ENCODE assay signal across 1 cellular context in the genomic region with DNA sequence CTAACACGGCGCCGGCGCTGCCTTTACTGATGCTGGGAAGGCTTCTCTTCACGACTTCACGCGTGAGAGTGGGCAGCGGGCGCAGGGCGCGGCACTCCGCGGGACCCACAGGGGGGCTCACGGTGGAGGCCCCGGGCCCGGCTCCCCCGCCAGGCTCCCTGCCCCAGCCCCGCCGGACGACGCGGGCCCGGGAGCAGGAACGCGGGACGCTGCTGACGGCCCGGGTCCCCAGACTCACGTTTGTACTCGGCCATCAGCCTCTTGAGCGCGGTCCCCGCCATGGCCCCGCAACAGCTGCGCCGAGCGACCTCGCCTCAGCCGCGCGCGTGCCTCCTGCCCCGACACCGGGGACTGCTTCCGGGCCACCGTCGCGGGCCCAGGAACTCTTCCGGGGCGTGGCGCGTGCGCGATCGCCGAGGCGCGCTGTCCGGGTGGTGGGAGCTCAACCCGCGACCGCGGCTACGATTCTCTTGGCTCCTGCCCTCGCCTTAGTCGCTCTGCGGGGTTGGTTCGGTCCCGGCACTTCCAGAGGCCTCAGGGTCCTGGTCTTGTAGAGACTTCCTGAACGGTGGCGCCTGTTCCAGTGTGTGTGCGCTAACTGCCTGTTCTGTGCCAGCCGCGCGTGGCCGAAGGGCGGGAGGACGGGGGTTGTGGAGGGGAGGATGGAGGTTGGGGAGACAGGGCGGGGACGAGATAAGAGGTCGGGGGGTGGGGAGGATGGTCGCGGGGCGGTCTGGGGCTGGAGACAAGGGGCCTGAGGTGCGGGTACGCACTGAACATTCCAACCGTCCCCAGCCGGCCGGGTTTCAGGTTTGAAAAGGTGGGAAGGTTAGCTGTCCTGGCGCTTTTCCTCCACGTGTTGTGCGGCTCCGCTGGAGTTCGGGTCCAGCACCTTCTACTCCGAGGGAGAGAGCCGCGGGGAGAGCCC.
TF ChIP-seq lines count a peak whose summit lies in the region.

A gene with protein sequence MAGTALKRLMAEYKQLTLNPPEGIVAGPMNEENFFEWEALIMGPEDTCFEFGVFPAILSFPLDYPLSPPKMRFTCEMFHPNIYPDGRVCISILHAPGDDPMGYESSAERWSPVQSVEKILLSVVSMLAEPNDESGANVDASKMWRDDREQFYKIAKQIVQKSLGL (minus strand): TSS at position 353 of the 928 bp plus-strand sequence. CDS start 72 bp downstream, at position 281.

TF ChIP-seq in HepG2, 621 proteins besides CTCF, POLR2A, EP300 and RAD21 (continued from another document and continues in another):
- TF ChIP-seq, protein P1, sequence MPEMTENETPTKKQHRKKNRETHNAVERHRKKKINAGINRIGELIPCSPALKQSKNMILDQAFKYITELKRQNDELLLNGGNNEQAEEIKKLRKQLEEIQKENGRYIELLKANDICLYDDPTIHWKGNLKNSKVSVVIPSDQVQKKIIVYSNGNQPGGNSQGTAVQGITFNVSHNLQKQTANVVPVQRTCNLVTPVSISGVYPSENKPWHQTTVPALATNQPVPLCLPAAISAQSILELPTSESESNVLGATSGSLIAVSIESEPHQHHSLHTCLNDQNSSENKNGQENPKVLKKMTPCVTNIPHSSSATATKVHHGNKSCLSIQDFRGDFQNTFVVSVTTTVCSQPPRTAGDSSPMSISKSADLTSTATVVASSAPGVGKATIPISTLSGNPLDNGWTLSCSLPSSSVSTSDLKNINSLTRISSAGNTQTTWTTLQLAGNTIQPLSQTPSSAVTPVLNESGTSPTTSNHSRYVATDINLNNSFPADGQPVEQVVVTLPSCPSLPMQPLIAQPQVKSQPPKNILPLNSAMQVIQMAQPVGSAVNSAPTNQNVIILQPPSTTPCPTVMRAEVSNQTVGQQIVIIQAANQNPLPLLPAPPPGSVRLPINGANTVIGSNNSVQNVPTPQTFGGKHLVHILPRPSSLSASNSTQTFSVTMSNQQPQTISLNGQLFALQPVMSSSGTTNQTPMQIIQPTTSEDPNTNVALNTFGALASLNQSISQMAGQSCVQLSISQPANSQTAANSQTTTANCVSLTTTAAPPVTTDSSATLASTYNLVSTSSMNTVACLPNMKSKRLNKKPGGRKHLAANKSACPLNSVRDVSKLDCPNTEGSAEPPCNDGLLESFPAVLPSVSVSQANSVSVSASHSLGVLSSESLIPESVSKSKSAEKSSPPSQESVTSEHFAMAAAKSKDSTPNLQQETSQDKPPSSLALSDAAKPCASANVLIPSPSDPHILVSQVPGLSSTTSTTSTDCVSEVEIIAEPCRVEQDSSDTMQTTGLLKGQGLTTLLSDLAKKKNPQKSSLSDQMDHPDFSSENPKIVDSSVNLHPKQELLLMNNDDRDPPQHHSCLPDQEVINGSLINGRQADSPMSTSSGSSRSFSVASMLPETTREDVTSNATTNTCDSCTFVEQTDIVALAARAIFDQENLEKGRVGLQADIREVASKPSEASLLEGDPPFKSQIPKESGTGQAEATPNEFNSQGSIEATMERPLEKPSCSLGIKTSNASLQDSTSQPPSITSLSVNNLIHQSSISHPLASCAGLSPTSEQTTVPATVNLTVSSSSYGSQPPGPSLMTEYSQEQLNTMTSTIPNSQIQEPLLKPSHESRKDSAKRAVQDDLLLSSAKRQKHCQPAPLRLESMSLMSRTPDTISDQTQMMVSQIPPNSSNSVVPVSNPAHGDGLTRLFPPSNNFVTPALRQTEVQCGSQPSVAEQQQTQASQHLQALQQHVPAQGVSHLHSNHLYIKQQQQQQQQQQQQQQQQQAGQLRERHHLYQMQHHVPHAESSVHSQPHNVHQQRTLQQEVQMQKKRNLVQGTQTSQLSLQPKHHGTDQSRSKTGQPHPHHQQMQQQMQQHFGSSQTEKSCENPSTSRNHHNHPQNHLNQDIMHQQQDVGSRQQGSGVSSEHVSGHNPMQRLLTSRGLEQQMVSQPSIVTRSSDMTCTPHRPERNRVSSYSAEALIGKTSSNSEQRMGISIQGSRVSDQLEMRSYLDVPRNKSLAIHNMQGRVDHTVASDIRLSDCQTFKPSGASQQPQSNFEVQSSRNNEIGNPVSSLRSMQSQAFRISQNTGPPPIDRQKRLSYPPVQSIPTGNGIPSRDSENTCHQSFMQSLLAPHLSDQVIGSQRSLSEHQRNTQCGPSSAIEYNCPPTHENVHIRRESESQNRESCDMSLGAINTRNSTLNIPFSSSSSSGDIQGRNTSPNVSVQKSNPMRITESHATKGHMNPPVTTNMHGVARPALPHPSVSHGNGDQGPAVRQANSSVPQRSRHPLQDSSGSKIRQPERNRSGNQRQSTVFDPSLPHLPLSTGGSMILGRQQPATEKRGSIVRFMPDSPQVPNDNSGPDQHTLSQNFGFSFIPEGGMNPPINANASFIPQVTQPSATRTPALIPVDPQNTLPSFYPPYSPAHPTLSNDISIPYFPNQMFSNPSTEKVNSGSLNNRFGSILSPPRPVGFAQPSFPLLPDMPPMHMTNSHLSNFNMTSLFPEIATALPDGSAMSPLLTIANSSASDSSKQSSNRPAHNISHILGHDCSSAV (CRISPR knock-in tag; IDR thresholded peaks at IDR 0.05; ENCODE audit: borderline replicate concordance) = 0 out of 2 replicates have a peak, but pooled peaks have one; percentile 73
- TF ChIP-seq ZNF556 (CRISPR knock-in tag; IDR thresholded peaks at IDR 0.05; ENCODE audit: borderline replicate concordance) = no peak
- TF ChIP-seq MEIS1 (CRISPR knock-in tag; IDR thresholded peaks at IDR 0.05; ENCODE audit: borderline replicate concordance) = no peak
- TF ChIP-seq ZKSCAN8 (CRISPR knock-in tag; IDR thresholded peaks at IDR 0.05; ENCODE audit: borderline replicate concordance) = no peak
- TF ChIP-seq STAT5B (CRISPR knock-in tag; IDR thresholded peaks at IDR 0.05) = 0 out of 2 replicates have a peak, but pooled peaks have one; percentile 44
- TF ChIP-seq, protein P2, sequence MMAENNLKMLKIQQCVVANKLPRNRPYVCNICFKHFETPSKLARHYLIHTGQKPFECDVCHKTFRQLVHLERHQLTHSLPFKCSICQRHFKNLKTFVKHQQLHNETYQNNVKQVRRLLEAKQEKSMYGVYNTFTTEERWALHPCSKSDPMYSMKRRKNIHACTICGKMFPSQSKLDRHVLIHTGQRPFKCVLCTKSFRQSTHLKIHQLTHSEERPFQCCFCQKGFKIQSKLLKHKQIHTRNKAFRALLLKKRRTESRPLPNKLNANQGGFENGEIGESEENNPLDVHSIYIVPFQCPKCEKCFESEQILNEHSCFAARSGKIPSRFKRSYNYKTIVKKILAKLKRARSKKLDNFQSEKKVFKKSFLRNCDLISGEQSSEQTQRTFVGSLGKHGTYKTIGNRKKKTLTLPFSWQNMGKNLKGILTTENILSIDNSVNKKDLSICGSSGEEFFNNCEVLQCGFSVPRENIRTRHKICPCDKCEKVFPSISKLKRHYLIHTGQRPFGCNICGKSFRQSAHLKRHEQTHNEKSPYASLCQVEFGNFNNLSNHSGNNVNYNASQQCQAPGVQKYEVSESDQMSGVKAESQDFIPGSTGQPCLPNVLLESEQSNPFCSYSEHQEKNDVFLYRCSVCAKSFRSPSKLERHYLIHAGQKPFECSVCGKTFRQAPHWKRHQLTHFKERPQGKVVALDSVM (CRISPR knock-in tag; IDR thresholded peaks at IDR 0.05) = peak; percentile 74
- no peak for TF ChIP-seq ZNF484 (CRISPR knock-in tag; IDR thresholded peaks at IDR 0.05; ENCODE audit: borderline replicate concordance, low read depth)
- no peak for TF ChIP-seq SUZ12 (IDR thresholded peaks at IDR 0.05; ENCODE audit: low read depth, low read length)
- TF ChIP-seq HOXD1 (CRISPR knock-in tag; IDR thresholded peaks at IDR 0.05) = peak; percentile 20; the same call in 1 of the 2 replicates
- no peak for TF ChIP-seq ZNF256 (CRISPR knock-in tag; conservative IDR thresholded peaks at IDR 0.05)
- peak; percentile 91 for TF ChIP-seq REL (CRISPR knock-in tag; conservative IDR thresholded peaks at IDR 0.05)
- TF ChIP-seq, protein P3, sequence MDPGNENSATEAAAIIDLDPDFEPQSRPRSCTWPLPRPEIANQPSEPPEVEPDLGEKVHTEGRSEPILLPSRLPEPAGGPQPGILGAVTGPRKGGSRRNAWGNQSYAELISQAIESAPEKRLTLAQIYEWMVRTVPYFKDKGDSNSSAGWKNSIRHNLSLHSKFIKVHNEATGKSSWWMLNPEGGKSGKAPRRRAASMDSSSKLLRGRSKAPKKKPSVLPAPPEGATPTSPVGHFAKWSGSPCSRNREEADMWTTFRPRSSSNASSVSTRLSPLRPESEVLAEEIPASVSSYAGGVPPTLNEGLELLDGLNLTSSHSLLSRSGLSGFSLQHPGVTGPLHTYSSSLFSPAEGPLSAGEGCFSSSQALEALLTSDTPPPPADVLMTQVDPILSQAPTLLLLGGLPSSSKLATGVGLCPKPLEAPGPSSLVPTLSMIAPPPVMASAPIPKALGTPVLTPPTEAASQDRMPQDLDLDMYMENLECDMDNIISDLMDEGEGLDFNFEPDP (CRISPR knock-in tag; conservative IDR thresholded peaks at IDR 0.05) = no peak
- TF ChIP-seq TCF7L2 (IDR thresholded peaks at IDR 0.05; ENCODE audit: low read depth, low read length) = no peak
- peak; percentile 82 for TF ChIP-seq ZNF547 (CRISPR knock-in tag; IDR thresholded peaks at IDR 0.05)
- TF ChIP-seq ZBTB8A (CRISPR knock-in tag; IDR thresholded peaks at IDR 0.05; ENCODE audit: borderline replicate concordance, low read depth) = no peak
- TF ChIP-seq DNMT3B (CRISPR knock-in tag; conservative IDR thresholded peaks at IDR 0.05) = 0 out of 2 replicates have a peak, but pooled peaks have one; percentile 37
- no peak for TF ChIP-seq SRSF1 (optimal IDR thresholded peaks at IDR 0.05; ENCODE audit: low read depth, low read length)
- TF ChIP-seq HOXA5 (CRISPR knock-in tag; IDR thresholded peaks at IDR 0.05) = peak; percentile 23; the same call in 1 of the 2 replicates
- no peak for TF ChIP-seq MATR3 (CRISPR knock-in tag; IDR thresholded peaks at IDR 0.05)
- TF ChIP-seq ZSCAN20 (CRISPR knock-in tag; IDR thresholded peaks at IDR 0.05; ENCODE audit: borderline replicate concordance) = no peak
- TF ChIP-seq, protein P4, sequence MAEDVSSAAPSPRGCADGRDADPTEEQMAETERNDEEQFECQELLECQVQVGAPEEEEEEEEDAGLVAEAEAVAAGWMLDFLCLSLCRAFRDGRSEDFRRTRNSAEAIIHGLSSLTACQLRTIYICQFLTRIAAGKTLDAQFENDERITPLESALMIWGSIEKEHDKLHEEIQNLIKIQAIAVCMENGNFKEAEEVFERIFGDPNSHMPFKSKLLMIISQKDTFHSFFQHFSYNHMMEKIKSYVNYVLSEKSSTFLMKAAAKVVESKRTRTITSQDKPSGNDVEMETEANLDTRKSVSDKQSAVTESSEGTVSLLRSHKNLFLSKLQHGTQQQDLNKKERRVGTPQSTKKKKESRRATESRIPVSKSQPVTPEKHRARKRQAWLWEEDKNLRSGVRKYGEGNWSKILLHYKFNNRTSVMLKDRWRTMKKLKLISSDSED (CRISPR knock-in tag; IDR thresholded peaks at IDR 0.05) = no peak
- TF ChIP-seq ZNF775 (CRISPR knock-in tag; IDR thresholded peaks at IDR 0.05; ENCODE audit: borderline replicate concordance) = no peak
- 0 out of 2 replicates have a peak, but pooled peaks have one; percentile 41 for TF ChIP-seq ARHGAP35 (CRISPR knock-in tag; IDR thresholded peaks at IDR 0.05; ENCODE audit: borderline replicate concordance)
- TF ChIP-seq RNF2 (conservative IDR thresholded peaks at IDR 0.05; ENCODE audit: low read depth) = peak; percentile 97
- TF ChIP-seq, protein P5, sequence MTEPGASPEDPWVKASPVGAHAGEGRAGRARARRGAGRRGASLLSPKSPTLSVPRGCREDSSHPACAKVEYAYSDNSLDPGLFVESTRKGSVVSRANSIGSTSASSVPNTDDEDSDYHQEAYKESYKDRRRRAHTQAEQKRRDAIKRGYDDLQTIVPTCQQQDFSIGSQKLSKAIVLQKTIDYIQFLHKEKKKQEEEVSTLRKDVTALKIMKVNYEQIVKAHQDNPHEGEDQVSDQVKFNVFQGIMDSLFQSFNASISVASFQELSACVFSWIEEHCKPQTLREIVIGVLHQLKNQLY (CRISPR knock-in tag; IDR thresholded peaks at IDR 0.05) = no peak; the same call in 1 of the 2 replicates
- TF ChIP-seq MED1 (CRISPR knock-in tag; IDR thresholded peaks at IDR 0.05) = peak; percentile 44; the same call in 1 of the 2 replicates
- no peak for TF ChIP-seq MED13 (CRISPR knock-in tag; IDR thresholded peaks at IDR 0.05)
- TF ChIP-seq, protein P6, sequence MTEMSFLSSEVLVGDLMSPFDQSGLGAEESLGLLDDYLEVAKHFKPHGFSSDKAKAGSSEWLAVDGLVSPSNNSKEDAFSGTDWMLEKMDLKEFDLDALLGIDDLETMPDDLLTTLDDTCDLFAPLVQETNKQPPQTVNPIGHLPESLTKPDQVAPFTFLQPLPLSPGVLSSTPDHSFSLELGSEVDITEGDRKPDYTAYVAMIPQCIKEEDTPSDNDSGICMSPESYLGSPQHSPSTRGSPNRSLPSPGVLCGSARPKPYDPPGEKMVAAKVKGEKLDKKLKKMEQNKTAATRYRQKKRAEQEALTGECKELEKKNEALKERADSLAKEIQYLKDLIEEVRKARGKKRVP (CRISPR knock-in tag; IDR thresholded peaks at IDR 0.05) = peak in 1 of 2 experiments; percentile 28; a peak in 1 of 4 replicates
- no peak for TF ChIP-seq MIER3 (CRISPR knock-in tag; IDR thresholded peaks at IDR 0.05; ENCODE audit: borderline replicate concordance)
- TF ChIP-seq ZNF543 (CRISPR knock-in tag; IDR thresholded peaks at IDR 0.05) = no peak; the same call in 1 of the 2 replicates
- TF ChIP-seq, protein P7, sequence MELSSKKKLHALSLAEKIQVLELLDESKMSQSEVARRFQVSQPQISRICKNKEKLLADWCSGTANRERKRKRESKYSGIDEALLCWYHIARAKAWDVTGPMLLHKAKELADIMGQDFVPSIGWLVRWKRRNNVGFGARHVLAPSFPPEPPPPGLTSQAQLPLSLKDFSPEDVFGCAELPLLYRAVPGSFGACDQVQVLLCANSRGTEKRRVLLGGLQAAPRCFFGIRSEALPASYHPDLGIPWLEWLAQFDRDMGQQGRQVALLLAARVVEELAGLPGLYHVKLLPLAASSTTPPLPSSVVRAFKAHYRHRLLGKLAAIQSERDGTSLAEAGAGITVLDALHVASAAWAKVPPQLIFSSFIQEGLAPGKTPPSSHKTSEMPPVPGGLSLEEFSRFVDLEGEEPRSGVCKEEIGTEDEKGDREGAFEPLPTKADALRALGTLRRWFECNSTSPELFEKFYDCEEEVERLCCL (CRISPR knock-in tag; IDR thresholded peaks at IDR 0.05; ENCODE audit: borderline replicate concordance) = no peak
- TF ChIP-seq CHCHD3 (CRISPR knock-in tag; IDR thresholded peaks at IDR 0.05) = peak; percentile 56; the same call in 1 of the 2 replicates
- TF ChIP-seq NR2C2 (CRISPR knock-in tag; IDR thresholded peaks at IDR 0.05; ENCODE audit: borderline replicate concordance) = peak; percentile 100
- peak; percentile 86 for TF ChIP-seq ZNF772 (CRISPR knock-in tag; IDR thresholded peaks at IDR 0.05)
- TF ChIP-seq ZNF282 (IDR thresholded peaks at IDR 0.05; ENCODE audit: partially characterized antibody) = no peak
- peak; percentile 56; the same call in 1 of the 2 replicates for TF ChIP-seq BORCS8-MEF2B (CRISPR knock-in tag; IDR thresholded peaks at IDR 0.05)
- TF ChIP-seq, protein P8, sequence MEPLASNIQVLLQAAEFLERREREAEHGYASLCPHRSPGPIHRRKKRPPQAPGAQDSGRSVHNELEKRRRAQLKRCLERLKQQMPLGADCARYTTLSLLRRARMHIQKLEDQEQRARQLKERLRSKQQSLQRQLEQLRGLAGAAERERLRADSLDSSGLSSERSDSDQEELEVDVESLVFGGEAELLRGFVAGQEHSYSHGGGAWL (CRISPR knock-in tag; IDR thresholded peaks at IDR 0.05) = peak; percentile 85; the same call in 1 of the 2 replicates
